ENCODE assay signal across 1 cellular context in genomic region chr2:127384529-127384928, GRCh38.
TF ChIP-seq lines count a peak whose summit lies in the region.

No MANE protein-coding gene starts in this region.

TF ChIP-seq in GM12878, 131 proteins besides CTCF, POLR2A, EP300 and RAD21:
- TF ChIP-seq FOXK2 (IDR thresholded peaks at IDR 0.05) (no peak), SMAD5 (IDR thresholded peaks at IDR 0.05; ENCODE audit: low read depth) (no peak), KLF5 (IDR thresholded peaks at IDR 0.05; ENCODE audit: partially characterized antibody) (no peak), TCF3 (IDR thresholded peaks at IDR 0.05; ENCODE audit: borderline replicate concordance, insufficient read depth, low read depth, low read length) (no peak)
- TF ChIP-seq, protein P1, sequence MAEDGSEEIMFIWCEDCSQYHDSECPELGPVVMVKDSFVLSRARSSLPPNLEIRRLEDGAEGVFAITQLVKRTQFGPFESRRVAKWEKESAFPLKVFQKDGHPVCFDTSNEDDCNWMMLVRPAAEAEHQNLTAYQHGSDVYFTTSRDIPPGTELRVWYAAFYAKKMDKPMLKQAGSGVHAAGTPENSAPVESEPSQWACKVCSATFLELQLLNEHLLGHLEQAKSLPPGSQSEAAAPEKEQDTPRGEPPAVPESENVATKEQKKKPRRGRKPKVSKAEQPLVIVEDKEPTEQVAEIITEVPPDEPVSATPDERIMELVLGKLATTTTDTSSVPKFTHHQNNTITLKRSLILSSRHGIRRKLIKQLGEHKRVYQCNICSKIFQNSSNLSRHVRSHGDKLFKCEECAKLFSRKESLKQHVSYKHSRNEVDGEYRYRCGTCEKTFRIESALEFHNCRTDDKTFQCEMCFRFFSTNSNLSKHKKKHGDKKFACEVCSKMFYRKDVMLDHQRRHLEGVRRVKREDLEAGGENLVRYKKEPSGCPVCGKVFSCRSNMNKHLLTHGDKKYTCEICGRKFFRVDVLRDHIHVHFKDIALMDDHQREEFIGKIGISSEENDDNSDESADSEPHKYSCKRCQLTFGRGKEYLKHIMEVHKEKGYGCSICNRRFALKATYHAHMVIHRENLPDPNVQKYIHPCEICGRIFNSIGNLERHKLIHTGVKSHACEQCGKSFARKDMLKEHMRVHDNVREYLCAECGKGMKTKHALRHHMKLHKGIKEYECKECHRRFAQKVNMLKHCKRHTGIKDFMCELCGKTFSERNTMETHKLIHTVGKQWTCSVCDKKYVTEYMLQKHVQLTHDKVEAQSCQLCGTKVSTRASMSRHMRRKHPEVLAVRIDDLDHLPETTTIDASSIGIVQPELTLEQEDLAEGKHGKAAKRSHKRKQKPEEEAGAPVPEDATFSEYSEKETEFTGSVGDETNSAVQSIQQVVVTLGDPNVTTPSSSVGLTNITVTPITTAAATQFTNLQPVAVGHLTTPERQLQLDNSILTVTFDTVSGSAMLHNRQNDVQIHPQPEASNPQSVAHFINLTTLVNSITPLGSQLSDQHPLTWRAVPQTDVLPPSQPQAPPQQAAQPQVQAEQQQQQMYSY (CRISPR knock-in tag; IDR thresholded peaks at IDR 0.05): no peak
- TF ChIP-seq, protein P2, sequence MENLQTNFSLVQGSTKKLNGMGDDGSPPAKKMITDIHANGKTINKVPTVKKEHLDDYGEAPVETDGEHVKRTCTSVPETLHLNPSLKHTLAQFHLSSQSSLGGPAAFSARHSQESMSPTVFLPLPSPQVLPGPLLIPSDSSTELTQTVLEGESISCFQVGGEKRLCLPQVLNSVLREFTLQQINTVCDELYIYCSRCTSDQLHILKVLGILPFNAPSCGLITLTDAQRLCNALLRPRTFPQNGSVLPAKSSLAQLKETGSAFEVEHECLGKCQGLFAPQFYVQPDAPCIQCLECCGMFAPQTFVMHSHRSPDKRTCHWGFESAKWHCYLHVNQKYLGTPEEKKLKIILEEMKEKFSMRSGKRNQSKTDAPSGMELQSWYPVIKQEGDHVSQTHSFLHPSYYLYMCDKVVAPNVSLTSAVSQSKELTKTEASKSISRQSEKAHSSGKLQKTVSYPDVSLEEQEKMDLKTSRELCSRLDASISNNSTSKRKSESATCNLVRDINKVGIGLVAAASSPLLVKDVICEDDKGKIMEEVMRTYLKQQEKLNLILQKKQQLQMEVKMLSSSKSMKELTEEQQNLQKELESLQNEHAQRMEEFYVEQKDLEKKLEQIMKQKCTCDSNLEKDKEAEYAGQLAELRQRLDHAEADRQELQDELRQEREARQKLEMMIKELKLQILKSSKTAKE (IDR thresholded peaks at IDR 0.05; ENCODE audit: low read depth, poor library complexity, severe bottlenecking): no peak
